ENCODE assay signal across 20 cellular contexts in genomic region chr6:149213829-149214228, GRCh38.
DNase-seq lines count a peak whose midpoint lies in the region; ATAC-seq and TF ChIP-seq lines count a peak whose summit lies in the region.
"Had no signal": no experiment of that assay in that cellular context is flagged by ENCODE, and none has a peak within 500 bp of the region (broad histone marks: within the 10 kb centered on the region; RNA-seq: fewer than 3 reads in every experiment).

No MANE protein-coding gene starts in this region.

- H3K27me3 Mint-ChIP-seq in stimulated activated naive CD8-positive, alpha-beta T cell treated with anti-CD3 and anti-CD28 coated beads, Interleukin-15, amount 100 ng/mL, for 72 hours = no peaks in the 10 kb centered on the region
- no peaks in the 10 kb centered on the region for H3K27me3 Mint-ChIP-seq in chondrocyte (ENCODE audit: low read depth)
- H3K27me3 Mint-ChIP-seq: naive thymus-derived CD8-positive, alpha-beta T cell had no signal

- H3K4me1 Mint-ChIP-seq in stimulated activated naive CD8-positive, alpha-beta T cell treated with anti-CD3 and anti-CD28 coated beads, Interleukin-15, amount 100 ng/mL, for 72 hours = peaks cover 23% of the 10 kb centered on the region
- peaks cover 6% of the 10 kb centered on the region for H3K4me1 Mint-ChIP-seq in chondrocyte (ENCODE audit: low read depth)

- H3K27ac Mint-ChIP-seq in stimulated activated naive CD8-positive, alpha-beta T cell treated with anti-CD3 and anti-CD28 coated beads, Interleukin-15, amount 100 ng/mL, for 72 hours = no peak overlapping the region
- H3K27ac Mint-ChIP-seq in chondrocyte (ENCODE audit: unreplicated experiment) = no peak overlapping the region
- H3K27ac Mint-ChIP-seq: brain; naive thymus-derived CD8-positive, alpha-beta T cell had no signal

- peaks cover 4% of the 10 kb centered on the region for H3K4me1 ChIP-seq in foreskin keratinocyte
- H3K4me1 ChIP-seq: HAP-1, upper lobe of left lung had no signal

- no peaks in the 10 kb centered on the region for H3K27me3 ChIP-seq in foreskin keratinocyte
- H3K27me3 ChIP-seq: BLaER1, upper lobe of left lung had no signal

- no peak for DNase-seq in stimulated activated naive CD8-positive, alpha-beta T cell treated with anti-CD3 and anti-CD28 coated beads, Interleukin-15, amount 100 ng/mL, for 72 hours
- DNase-seq in stimulated activated naive CD8-positive, alpha-beta T cell treated with anti-CD3 and anti-CD28 coated beads, Interleukin-15, Interleukin-2, amounts not matched to agents 100 U/mL and 50 U/mL, for 24 hours = no peak
- DNase-seq in amniotic epithelial cell (ENCODE audit: low read depth) = peak; percentile 95
- DNase-seq in foreskin keratinocyte = peak; percentile 41 to 55
- no peak for DNase-seq in SW 1271 (lab: John Stamatoyannopoulos, UW)
- DNase-seq in foreskin melanocyte = no peak
- no peak for DNase-seq in chondrocyte (ENCODE audit: low spot score)
- DNase-seq: activated CD4-positive, alpha-beta T cell treated with anti-CD3 and anti-CD28 coated beads for 1 hour; cortex of kidney; naive thymus-derived CD8-positive, alpha-beta T cell; NCI-H1436 treated with DMSO at 0.1 percent for 48 hours; NCI-H524; stimulated activated CD4-positive, alpha-beta T cell treated with anti-CD3 and anti-CD28 coated beads, Interleukin-12 subunit alpha, Interleukin-12 subunit beta, amount 100 ng/mL, for 4 hours; upper lobe of left lung had no signal

- no peak overlapping the region for H3K4me3 Mint-ChIP-seq in stimulated activated naive CD8-positive, alpha-beta T cell treated with anti-CD3 and anti-CD28 coated beads, Interleukin-15, amount 100 ng/mL, for 72 hours
- no peak overlapping the region for H3K4me3 Mint-ChIP-seq in chondrocyte (ENCODE audit: unreplicated experiment)
- H3K4me3 Mint-ChIP-seq: brain; naive thymus-derived CD8-positive, alpha-beta T cell had no signal

- TF ChIP-seq CTCF in foreskin keratinocyte (conservative IDR thresholded peaks at IDR 0.05) (no peak), chondrocyte (IDR thresholded peaks at IDR 0.05) (no peak)

- no peaks in the 10 kb centered on the region for H3K36me3 Mint-ChIP-seq in chondrocyte (ENCODE audit: low read depth)
- H3K36me3 Mint-ChIP-seq: brain; naive thymus-derived CD8-positive, alpha-beta T cell had no signal

- ATAC-seq in stimulated activated naive CD8-positive, alpha-beta T cell treated with anti-CD3 and anti-CD28 coated beads, Interleukin-15, amount 100 ng/mL, for 72 hours = peak; percentile 14
- ATAC-seq in stimulated activated naive CD8-positive, alpha-beta T cell treated with anti-CD3 and anti-CD28 coated beads, Interleukin-15, Interleukin-2, amounts not matched to agents 100 U/mL and 50 U/mL, for 24 hours = no peak
- ATAC-seq in foreskin keratinocyte = peak; percentile 37
- no peak for ATAC-seq in GM21423 (IDR thresholded peaks at IDR 0.05; ENCODE audit: unreplicated experiment)
- ATAC-seq: left lobe of liver, SK-N-SH treated with all-trans-retinoic acid at 6 μM for 48 hours had no signal

- no peak overlapping the region for H3K27ac ChIP-seq in foreskin keratinocyte
- H3K27ac ChIP-seq: BLaER1, upper lobe of left lung had no signal

- H3K9me3 Mint-ChIP-seq in stimulated activated naive CD8-positive, alpha-beta T cell treated with anti-CD3 and anti-CD28 coated beads, Interleukin-15, amount 100 ng/mL, for 72 hours = peaks cover 0 to 4% of the 10 kb centered on the region in 2 donors
- H3K9me3 Mint-ChIP-seq in chondrocyte (ENCODE audit: low read depth) = no peaks in the 10 kb centered on the region
- H3K9me3 Mint-ChIP-seq: brain; naive thymus-derived CD8-positive, alpha-beta T cell had no signal

Comparison
In these comparisons a context has a peak if more than half of its experiments do, and no peak if none do; other contexts are left out.
1. ATAC-seq: peak in stimulated activated naive CD8-positive, alpha-beta T cell treated with anti-CD3 and anti-CD28 coated beads, Interleukin-15, amount 100 ng/mL, for 72 hours (single experiment) and foreskin keratinocyte (single experiment); none in stimulated activated naive CD8-positive, alpha-beta T cell treated with anti-CD3 and anti-CD28 coated beads, Interleukin-15, Interleukin-2, amounts not matched to agents 100 U/mL and 50 U/mL, for 24 hours (single experiment) and GM21423 (single experiment).
2. DNase-seq: peak in amniotic epithelial cell (single experiment) and foreskin keratinocyte (2 of 2); none in stimulated activated naive CD8-positive, alpha-beta T cell treated with anti-CD3 and anti-CD28 coated beads, Interleukin-15, amount 100 ng/mL, for 72 hours (0 of 2), stimulated activated naive CD8-positive, alpha-beta T cell treated with anti-CD3 and anti-CD28 coated beads, Interleukin-15, Interleukin-2, amounts not matched to agents 100 U/mL and 50 U/mL, for 24 hours (single experiment), SW 1271 (0 of 2), foreskin melanocyte (single experiment) and chondrocyte (single experiment).